25 cellular contexts compared by ENCODE assay signal in the genomic region with DNA sequence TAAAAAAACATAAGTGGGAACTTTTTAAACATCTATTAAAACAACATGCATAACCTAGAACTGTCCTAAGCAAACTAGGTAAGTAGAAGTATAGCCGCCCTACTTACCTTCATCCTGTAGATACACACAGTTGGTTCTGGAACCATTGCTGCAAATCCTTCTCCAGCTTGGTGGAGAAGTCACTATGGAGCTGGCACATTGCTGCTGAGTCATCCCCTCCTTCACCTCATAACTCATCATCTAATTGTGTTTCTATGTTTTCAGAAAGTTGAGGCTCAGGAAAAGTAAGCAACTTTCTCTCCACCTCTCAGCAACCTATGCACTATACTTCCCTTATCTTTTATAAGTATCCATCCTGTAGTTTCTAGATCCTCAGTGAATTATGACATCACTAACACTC.
DNase-seq lines count a peak whose midpoint lies in the region; ATAC-seq, FAIRE-seq and TF ChIP-seq lines count a peak whose summit lies in the region.
"Had no signal": no experiment of that assay in that cellular context is flagged by ENCODE, and none has a peak within 500 bp of the region (broad histone marks: within the 10 kb centered on the region; RNA-seq: fewer than 3 reads in every experiment).

No MANE protein-coding gene starts in this region.

- no peak overlapping the region for H3K27ac Mint-ChIP-seq in T-cell
- H3K27ac Mint-ChIP-seq: activated CD4-positive, alpha-beta T cell treated with anti-CD3 and anti-CD28 coated beads for 36 hours; activated naive CD8-positive, alpha-beta T cell; activated T-helper 1 cell treated with anti-CD3 and anti-CD28 coated beads, Interleukin-12 subunit alpha, Interleukin-12 subunit beta, Interleukin-2, Interleukin-4 antibody, amounts not matched to agents 30 ng/mL and 10 ng/mL and 1 ng/mL, durations not matched to agents 14 hours and 24 hours and 36 hours; CD8-positive, alpha-beta T cell; naive thymus-derived CD8-positive, alpha-beta T cell; stimulated activated memory B cell treated with anti-CD40 and anti-IgM and Interleukin-4, amounts not matched to agents 10 μg/mL and 1 μg/mL and 100 μg/mL, for 72 hours had no signal

- H2AFZ ChIP-seq in ACC112 (ENCODE audit: low read length, unreplicated experiment) = peak overlapping the region; percentile 62

- no peaks in the 10 kb centered on the region for H3K36me3 Mint-ChIP-seq in T-cell
- H3K36me3 Mint-ChIP-seq: activated naive CD8-positive, alpha-beta T cell; CD8-positive, alpha-beta T cell; naive thymus-derived CD8-positive, alpha-beta T cell; stimulated activated memory B cell treated with anti-CD40 and anti-IgM and Interleukin-4, amounts not matched to agents 10 μg/mL and 1 μg/mL and 100 μg/mL, for 72 hours had no signal

- no peaks in the 10 kb centered on the region for H3K79me2 ChIP-seq in ACC112 (ENCODE audit: control insufficient read depth, insufficient read depth, low read length, unreplicated experiment)

- CTCF ChIA-PET in T-cell (lab: Charles Lee) = no interaction called here

- H3K4me3 ChIP-seq in ACC112 (ENCODE audit: low read depth, low read length) (no peak overlapping the region), adipocyte (ENCODE audit: low read length) (no peak overlapping the region)
- H3K4me3 ChIP-seq: body of pancreas, ovary, sigmoid colon, thoracic aorta had no signal

- DNase-seq in H54 (ENCODE audit: insufficient read length, low spot score) = no peak
- peak; percentile 20 for DNase-seq in adipocyte (ENCODE audit: low read depth)
- DNase-seq in fibroblast of peridontal ligament (ENCODE audit: extremely low read depth) = peak; percentile 36
- no peak for DNase-seq in T-cell
- DNase-seq in SW 1271 (lab: John Stamatoyannopoulos, UW) = no peak
- DNase-seq in NCI-H2227 (lab: John Stamatoyannopoulos, UW; ENCODE audit: unreplicated experiment) = no peak
- DNase-seq: activated CD4-positive, alpha-beta T cell treated with anti-CD3 and anti-CD28 coated beads for 36 hours; body of pancreas; CD8-positive, alpha-beta T cell; cortex of kidney; MM.1S; naive thymus-derived CD8-positive, alpha-beta T cell; NCI-H1436 treated with DMSO at 0.1 percent for 48 hours; NCI-H2171; ovary; sigmoid colon had no signal

- no peak for ATAC-seq in T-cell (replicated peaks in 1 of 4)
- no peak for ATAC-seq in GM18861 (IDR thresholded peaks at IDR 0.05; ENCODE audit: unreplicated experiment)
- ATAC-seq: activated CD4-positive, alpha-beta T cell treated with anti-CD3 and anti-CD28 coated beads for 36 hours; body of pancreas; CD8-positive, alpha-beta T cell; naive thymus-derived CD8-positive, alpha-beta T cell; Right ventricle myocardium inferior; stimulated activated memory B cell treated with anti-CD40 and anti-IgM and Interleukin-4, amounts not matched to agents 10 μg/mL and 1 μg/mL and 100 μg/mL, for 72 hours had no signal

- H3K9me3 ChIP-seq in adipocyte (ENCODE audit: control insufficient read depth, low read length) = no peaks in the 10 kb centered on the region
- H3K9me3 ChIP-seq: body of pancreas, ovary, sigmoid colon, thoracic aorta had no signal

- peaks cover 32% of the 10 kb centered on the region for H3K4me1 ChIP-seq in ACC112 (ENCODE audit: control insufficient read depth, insufficient read depth, low read length, unreplicated experiment)
- peaks cover 35% of the 10 kb centered on the region for H3K4me1 ChIP-seq in adipocyte (ENCODE audit: control insufficient read depth, insufficient read depth, low read length)
- H3K4me1 ChIP-seq: body of pancreas had no signal

- FAIRE-seq in H54 (lab: Jason Lieb, UNC) = peak; percentile 91
- FAIRE-seq: endometrium, GM18507 had no signal

- H3K36me3 ChIP-seq in ACC112 (ENCODE audit: insufficient read depth, low read length) (no peaks in the 10 kb centered on the region), adipocyte (ENCODE audit: control insufficient read depth, insufficient read depth, low read length, severe bottlenecking) (no peaks in the 10 kb centered on the region)
- H3K36me3 ChIP-seq: ovary, sigmoid colon, thoracic aorta had no signal

- peak overlapping the region; percentile 89; the same call in 1 of the 2 replicates for H3K27ac ChIP-seq in ACC112 (ENCODE audit: low read depth, low read length)
- H3K27ac ChIP-seq: body of pancreas, ovary, sigmoid colon, thoracic aorta had no signal

- TF ChIP-seq POLR2A in H54 (IDR thresholded peaks at IDR 0.05; ENCODE audit: low read depth, low read length) = no peak

- no peak overlapping the region for H3K9ac ChIP-seq in adipocyte (ENCODE audit: low read length)

- H3K4me3 Mint-ChIP-seq in T-cell = no peak overlapping the region
- H3K4me3 Mint-ChIP-seq: activated CD4-positive, alpha-beta T cell treated with anti-CD3 and anti-CD28 coated beads for 36 hours; activated naive CD8-positive, alpha-beta T cell; activated T-helper 1 cell treated with anti-CD3 and anti-CD28 coated beads, Interleukin-12 subunit alpha, Interleukin-12 subunit beta, Interleukin-2, Interleukin-4 antibody, amounts not matched to agents 30 ng/mL and 10 ng/mL and 1 ng/mL, durations not matched to agents 14 hours and 24 hours and 36 hours; CD8-positive, alpha-beta T cell; naive thymus-derived CD8-positive, alpha-beta T cell; stimulated activated memory B cell treated with anti-CD40 and anti-IgM and Interleukin-4, amounts not matched to agents 10 μg/mL and 1 μg/mL and 100 μg/mL, for 72 hours had no signal

- POLR2A ChIA-PET in T-cell (lab: Charles Lee) = no interaction called here

- H3K27me3 ChIP-seq in ACC112 (ENCODE audit: insufficient read depth, low read length) (no peaks in the 10 kb centered on the region), adipocyte (replicated peaks; ENCODE audit: control insufficient read depth, insufficient read depth, low read length) (no peaks in the 10 kb centered on the region)
- H3K27me3 ChIP-seq: body of pancreas, ovary, sigmoid colon had no signal

- no peaks in the 10 kb centered on the region for H3K4me1 Mint-ChIP-seq in T-cell
- H3K4me1 Mint-ChIP-seq: activated CD4-positive, alpha-beta T cell treated with anti-CD3 and anti-CD28 coated beads for 36 hours; naive thymus-derived CD8-positive, alpha-beta T cell; stimulated activated memory B cell treated with anti-CD40 and anti-IgM and Interleukin-4, amounts not matched to agents 10 μg/mL and 1 μg/mL and 100 μg/mL, for 72 hours had no signal

- H3K27me3 Mint-ChIP-seq in T-cell = no peaks in the 10 kb centered on the region
- H3K27me3 Mint-ChIP-seq: activated CD4-positive, alpha-beta T cell treated with anti-CD3 and anti-CD28 coated beads for 36 hours; activated naive CD8-positive, alpha-beta T cell; stimulated activated memory B cell treated with anti-CD40 and anti-IgM and Interleukin-4, amounts not matched to agents 10 μg/mL and 1 μg/mL and 100 μg/mL, for 72 hours had no signal

- peaks cover 3 to 12% (median 8%) of the 10 kb centered on the region in 3 donors for H3K9me3 Mint-ChIP-seq in T-cell

Comparison
In these comparisons a context has a peak if more than half of its experiments do, and no peak if none do; other contexts are left out.
1. DNase-seq: peak in adipocyte (single experiment) and fibroblast of peridontal ligament (single experiment); none in H54 (single experiment), T-cell (0 of 34), SW 1271 (0 of 2) and NCI-H2227 (single experiment).